2 cellular contexts compared by ENCODE assay signal in the genomic region with DNA sequence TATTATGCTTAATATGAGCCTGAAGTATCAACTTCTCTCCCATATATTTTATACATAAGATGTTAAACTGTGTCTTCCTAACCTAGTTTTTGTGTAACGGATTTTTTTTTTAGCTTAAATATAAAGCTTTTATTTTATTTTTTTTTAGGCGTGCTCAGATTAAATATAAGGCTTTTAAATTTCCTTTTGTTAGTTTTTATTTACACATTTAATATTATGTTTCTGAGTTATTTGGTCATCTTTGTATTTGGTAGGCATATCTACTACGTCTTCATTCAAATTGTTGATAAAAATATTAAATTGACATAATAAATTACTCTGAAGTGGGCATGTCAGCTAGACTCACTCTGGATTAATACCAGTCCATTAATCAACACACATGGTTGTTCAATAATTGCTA.
TF ChIP-seq lines count a peak whose summit lies in the region.

No MANE protein-coding gene starts in this region.

TF ChIP-seq in HepG2, 621 proteins besides CTCF, POLR2A, EP300 and RAD21:
- no peak for TF ChIP-seq ZNF12 (CRISPR knock-in tag; IDR thresholded peaks at IDR 0.05)
- no peak for TF ChIP-seq FOXA3 (CRISPR knock-in tag; IDR thresholded peaks at IDR 0.05)
- no peak for TF ChIP-seq KDM4B (CRISPR knock-in tag; IDR thresholded peaks at IDR 0.05)
- no peak for TF ChIP-seq HNRNPLL (IDR thresholded peaks at IDR 0.05; ENCODE audit: low read depth, low read length, poor library complexity, severe bottlenecking)
- no peak for TF ChIP-seq ZNF234 (CRISPR knock-in tag; conservative IDR thresholded peaks at IDR 0.05)
- no peak for TF ChIP-seq POLR2AphosphoS2 (IDR thresholded peaks at IDR 0.05; ENCODE audit: low read depth, low read length)
- TF ChIP-seq ZNF317 (CRISPR knock-in tag; IDR thresholded peaks at IDR 0.05) = no peak
- TF ChIP-seq HOXA5 (CRISPR knock-in tag; IDR thresholded peaks at IDR 0.05) = no peak
- no peak for TF ChIP-seq PRDM4 (CRISPR knock-in tag; IDR thresholded peaks at IDR 0.05; ENCODE audit: borderline replicate concordance)
- TF ChIP-seq TEAD3 (CRISPR knock-in tag; optimal IDR thresholded peaks at IDR 0.05; ENCODE audit: borderline replicate concordance) = no peak
- TF ChIP-seq, protein P1, sequence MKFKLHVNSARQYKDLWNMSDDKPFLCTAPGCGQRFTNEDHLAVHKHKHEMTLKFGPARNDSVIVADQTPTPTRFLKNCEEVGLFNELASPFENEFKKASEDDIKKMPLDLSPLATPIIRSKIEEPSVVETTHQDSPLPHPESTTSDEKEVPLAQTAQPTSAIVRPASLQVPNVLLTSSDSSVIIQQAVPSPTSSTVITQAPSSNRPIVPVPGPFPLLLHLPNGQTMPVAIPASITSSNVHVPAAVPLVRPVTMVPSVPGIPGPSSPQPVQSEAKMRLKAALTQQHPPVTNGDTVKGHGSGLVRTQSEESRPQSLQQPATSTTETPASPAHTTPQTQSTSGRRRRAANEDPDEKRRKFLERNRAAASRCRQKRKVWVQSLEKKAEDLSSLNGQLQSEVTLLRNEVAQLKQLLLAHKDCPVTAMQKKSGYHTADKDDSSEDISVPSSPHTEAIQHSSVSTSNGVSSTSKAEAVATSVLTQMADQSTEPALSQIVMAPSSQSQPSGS (CRISPR knock-in tag; IDR thresholded peaks at IDR 0.05) = no peak
- TF ChIP-seq FOSL2 (CRISPR knock-in tag; IDR thresholded peaks at IDR 0.05) = no peak
- no peak for TF ChIP-seq MIER2 (CRISPR knock-in tag; IDR thresholded peaks at IDR 0.05)
- no peak for TF ChIP-seq CC2D1A (CRISPR knock-in tag; IDR thresholded peaks at IDR 0.05)
- TF ChIP-seq, protein P2, sequence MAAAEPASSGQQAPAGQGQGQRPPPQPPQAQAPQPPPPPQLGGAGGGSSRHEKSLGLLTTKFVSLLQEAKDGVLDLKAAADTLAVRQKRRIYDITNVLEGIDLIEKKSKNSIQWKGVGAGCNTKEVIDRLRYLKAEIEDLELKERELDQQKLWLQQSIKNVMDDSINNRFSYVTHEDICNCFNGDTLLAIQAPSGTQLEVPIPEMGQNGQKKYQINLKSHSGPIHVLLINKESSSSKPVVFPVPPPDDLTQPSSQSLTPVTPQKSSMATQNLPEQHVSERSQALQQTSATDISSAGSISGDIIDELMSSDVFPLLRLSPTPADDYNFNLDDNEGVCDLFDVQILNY (CRISPR knock-in tag; conservative IDR thresholded peaks at IDR 0.05) = no peak
- no peak for TF ChIP-seq ZNF282 (IDR thresholded peaks at IDR 0.05; ENCODE audit: partially characterized antibody)
- no peak for TF ChIP-seq ZBTB44 (CRISPR knock-in tag; IDR thresholded peaks at IDR 0.05)
- no peak for TF ChIP-seq SOX5 (CRISPR knock-in tag; IDR thresholded peaks at IDR 0.05; ENCODE audit: borderline replicate concordance)

TF ChIP-seq in K562, 482 proteins besides CTCF, POLR2A, EP300 and RAD21:
- TF ChIP-seq, protein P3, sequence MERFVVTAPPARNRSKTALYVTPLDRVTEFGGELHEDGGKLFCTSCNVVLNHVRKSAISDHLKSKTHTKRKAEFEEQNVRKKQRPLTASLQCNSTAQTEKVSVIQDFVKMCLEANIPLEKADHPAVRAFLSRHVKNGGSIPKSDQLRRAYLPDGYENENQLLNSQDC (CRISPR knock-in tag; IDR thresholded peaks at IDR 0.05) = no peak
- TF ChIP-seq YY1 (IDR thresholded peaks at IDR 0.05; ENCODE audit: borderline replicate concordance in 1 of 3, control insufficient read depth in 1 of 3, extremely low read depth in 1 of 3, insufficient read depth in 3 of 3, insufficient read length in 1 of 3, insufficient replicate concordance in 2 of 3, low read depth in 1 of 3, low read length in 2 of 3) (no peak), MTA1 (IDR thresholded peaks at IDR 0.05; ENCODE audit: borderline replicate concordance) (no peak), NCOA6 (IDR thresholded peaks at IDR 0.05) (no peak), NCOA2 (IDR thresholded peaks at IDR 0.05; ENCODE audit: partially characterized antibody in 2 of 2) (no peak), ZNF277 (CRISPR knock-in tag; IDR thresholded peaks at IDR 0.05; ENCODE audit: borderline replicate concordance) (peak; percentile 83; the same call in 1 of the 2 replicates), NFIX (CRISPR knock-in tag; IDR thresholded peaks at IDR 0.05; ENCODE audit: low read depth) (peak; percentile 52), NFYB (IDR thresholded peaks at IDR 0.05; ENCODE audit: extremely low read depth, insufficient read length) (no peak), MTF1 (CRISPR knock-in tag; IDR thresholded peaks at IDR 0.05; ENCODE audit: borderline replicate concordance) (peak; percentile 71; the same call in 1 of the 2 replicates), HDAC3 (IDR thresholded peaks at IDR 0.05; ENCODE audit: borderline replicate concordance, partially characterized antibody) (no peak), ZNF140 (CRISPR knock-in tag; IDR thresholded peaks at IDR 0.05) (0 out of 2 replicates have a peak, but pooled peaks have one; percentile 46), HNRNPLL (IDR thresholded peaks at IDR 0.05; ENCODE audit: low read depth, low read length, poor library complexity, severe bottlenecking) (no peak), HMBOX1 (IDR thresholded peaks at IDR 0.05) (no peak), ZNF707 (CRISPR knock-in tag; conservative IDR thresholded peaks at IDR 0.05) (0 out of 2 replicates have a peak, but pooled peaks have one; percentile 32)
